27 cellular contexts compared by ENCODE assay signal in genomic region chr20:50390685-50391443, GRCh38.
A peak's percentile ranks its signal among the peaks of the same experiment; 100 is the strongest.
DNase-seq lines count a peak whose midpoint lies in the region; ATAC-seq and TF ChIP-seq lines count a peak whose summit lies in the region.
"Had no signal": no experiment of that assay in that cellular context is flagged by ENCODE, and none has a peak within 500 bp of the region (broad histone marks: within the 10 kb centered on the region; RNA-seq: fewer than 3 reads in every experiment).

No MANE protein-coding gene starts in this region.

- CTCF ChIA-PET in Caco-2 (lab: Charles Lee), result interaction anchor here (0.5 to 1.1 kb wide), 12 partner anchors 9 to 1310 kb away, joined by 3 to 6 read pairs (median 3); no protein-coding TSS in a partner anchor

- H3K4me1 Mint-ChIP-seq in Caco-2 (ENCODE audit: low read depth, unreplicated experiment) (peaks cover 41% of the 10 kb centered on the region), immature natural killer cell (peaks cover 40 to 48% of the 10 kb centered on the region in 2 donors)

- no peaks in the 10 kb centered on the region for H3K27me3 ChIP-seq in Caco-2 (replicated peaks; ENCODE audit: control insufficient read depth, insufficient read depth, low read length)
- no peaks in the 10 kb centered on the region for H3K27me3 ChIP-seq in gastrocnemius medialis
- H3K27me3 ChIP-seq: esophagus squamous epithelium, foreskin keratinocyte had no signal

- H3K27ac ChIP-seq in gastrocnemius medialis, result peak overlapping the region; percentile 93 to 100 (median 96)
- H3K27ac ChIP-seq: esophagus squamous epithelium, foreskin keratinocyte, GM23248, neutrophil had no signal

- H3K9me3 Mint-ChIP-seq in Caco-2 (ENCODE audit: unreplicated experiment) (no peaks in the 10 kb centered on the region), immature natural killer cell (no peaks in the 10 kb centered on the region)
- H3K9me3 Mint-ChIP-seq: activated naive CD8-positive, alpha-beta T cell treated with anti-CD3 and anti-CD28 coated beads, Interleukin-2, amount 10 ng/mL, durations not matched to agents 7 days and 5 days; CD4-positive, CD25-positive, alpha-beta regulatory T cell; memory B cell; T-helper 1 cell treated with Interleukin-12 subunit alpha and Interleukin-12 subunit beta and Interleukin-4 antibody, amounts not matched to agents 30 μg/mL and 1 μg/mL, for 36 hours had no signal

- H3K4me3 ChIP-seq in Caco-2 (ENCODE audit: low read depth, low read length) (no peak overlapping the region), gastrocnemius medialis (no peak overlapping the region)
- H3K4me3 ChIP-seq: esophagus squamous epithelium, GM23248 had no signal

- DNase-seq in Caco-2 (peak in 1 of 2 experiments; percentile 47), SK-MEL-5 (ENCODE audit: low read depth, low spot score) (peak; percentile 14), immature natural killer cell (no peak), gastrocnemius medialis (no peak), AG20443 (ENCODE audit: low spot score) (no peak), D341Med (ENCODE audit: low spot score) (no peak), T-helper 9 cell (no peak), NOMO-1 (lab: John Stamatoyannopoulos, UW; ENCODE audit: unreplicated experiment in 2 of 2) (no peak)
- DNase-seq: activated CD4-positive, alpha-beta T cell treated with anti-CD3 and anti-CD28 coated beads, Interleukin-2, amount 50 U/mL, for 4 hours; activated CD4-positive, CD25-positive, alpha-beta regulatory T cell; activated CD8-positive, alpha-beta memory T cell treated with anti-CD3 and anti-CD28 coated beads, Interleukin-2, amount 10 ng/mL, durations not matched to agents 7 days and 5 days; activated gamma-delta T cell treated with Interleukin-2 at 50 U/mL for 16 hours; activated naive CD8-positive, alpha-beta T cell treated with anti-CD3 and anti-CD28 coated beads, Interleukin-2, amount 10 ng/mL, durations not matched to agents 7 days and 5 days; activated T-cell treated with anti-CD3 and anti-CD28 coated beads, Interleukin-2, amount 50 U/mL, for 48 hours; caudate nucleus; CD4-positive, CD25-positive, alpha-beta regulatory T cell; esophagus squamous epithelium; foreskin keratinocyte; GM23248; NCI-H1048; NCI-H1694; NCI-H446; SK-N-SH; stimulated activated CD4-positive, alpha-beta T cell treated with anti-CD3 and anti-CD28 coated beads, Interleukin-4, amount 100 ng/mL, for 4 hours had no signal

- H3K4me3 Mint-ChIP-seq in Caco-2 (ENCODE audit: unreplicated experiment) (no peak overlapping the region), immature natural killer cell (no peak overlapping the region)
- H3K4me3 Mint-ChIP-seq: activated CD8-positive, alpha-beta memory T cell treated with anti-CD3 and anti-CD28 coated beads, Interleukin-2, amount 10 ng/mL, durations not matched to agents 7 days and 5 days; activated naive CD8-positive, alpha-beta T cell treated with anti-CD3 and anti-CD28 coated beads, Interleukin-2, amount 10 ng/mL, durations not matched to agents 7 days and 5 days; CD4-positive, CD25-positive, alpha-beta regulatory T cell; memory B cell; T-helper 1 cell treated with Interleukin-12 subunit alpha and Interleukin-12 subunit beta and Interleukin-4 antibody, amounts not matched to agents 30 μg/mL and 1 μg/mL, for 36 hours had no signal

- H3K36me3 ChIP-seq in Caco-2 (ENCODE audit: control insufficient read depth, insufficient read depth, low read length) (no peaks in the 10 kb centered on the region), gastrocnemius medialis (no peaks in the 10 kb centered on the region)
- H3K36me3 ChIP-seq: esophagus squamous epithelium, neutrophil had no signal

- H3K27me3 Mint-ChIP-seq in Caco-2 (ENCODE audit: insufficient read depth, unreplicated experiment) (no peaks in the 10 kb centered on the region), immature natural killer cell (ENCODE audit: low read depth in 3 of 3) (peaks cover 9 to 19% (median 16%) of the 10 kb centered on the region in 3 donors)

- H3K36me3 Mint-ChIP-seq in Caco-2 (ENCODE audit: insufficient read depth, unreplicated experiment) (no peaks in the 10 kb centered on the region), immature natural killer cell (peaks cover 0 to 5% (median 0%) of the 10 kb centered on the region in 3 donors)
- H3K36me3 Mint-ChIP-seq: activated CD8-positive, alpha-beta memory T cell treated with anti-CD3 and anti-CD28 coated beads, Interleukin-2, amount 10 ng/mL, durations not matched to agents 7 days and 5 days; activated naive CD8-positive, alpha-beta T cell treated with anti-CD3 and anti-CD28 coated beads, Interleukin-2, amount 10 ng/mL, durations not matched to agents 7 days and 5 days; CD4-positive, CD25-positive, alpha-beta regulatory T cell; memory B cell had no signal

- ATAC-seq in gastrocnemius medialis, result peak in 1 of 2 donors; percentile 18
- ATAC-seq: activated CD8-positive, alpha-beta memory T cell treated with anti-CD3 and anti-CD28 coated beads, Interleukin-2, amount 10 ng/mL, durations not matched to agents 7 days and 5 days; foreskin keratinocyte had no signal

- H3K27ac Mint-ChIP-seq in Caco-2 (ENCODE audit: unreplicated experiment) (peak overlapping the region; percentile 67), immature natural killer cell (peak overlapping the region in 4 of 6 donors; percentile 50 to 83 (median 66))
- H3K27ac Mint-ChIP-seq: activated CD8-positive, alpha-beta memory T cell treated with anti-CD3 and anti-CD28 coated beads, Interleukin-2, amount 10 ng/mL, durations not matched to agents 7 days and 5 days; activated naive CD8-positive, alpha-beta T cell treated with anti-CD3 and anti-CD28 coated beads, Interleukin-2, amount 10 ng/mL, durations not matched to agents 7 days and 5 days; CD4-positive, CD25-positive, alpha-beta regulatory T cell; memory B cell had no signal

- intact Hi-C loops in Caco-2 (cut with micrococcal nuclease; ENCODE audit: unreplicated experiment) (loop anchor here (1.0 kb wide), 1 partner anchor 9 kb away; no protein-coding TSS in a partner anchor), gastrocnemius medialis (cut with DNase I; ENCODE audit: low total_unique reads) (no loop called here)

- no peak for TF ChIP-seq CTCF in Caco-2 (IDR thresholded peaks at IDR 0.05; ENCODE audit: insufficient read depth in 1 of 2, low read depth in 1 of 2, low read length in 1 of 2, severe bottlenecking in 1 of 2, unreplicated experiment in 1 of 2)
- no peak for TF ChIP-seq CTCF in gastrocnemius medialis (IDR thresholded peaks at IDR 0.05 in 4 of 5, conservative IDR thresholded peaks at IDR 0.05 in 1 of 5)

- in situ Hi-C loops in SK-MEL-5 (cut with HindIII; ENCODE audit: low pct_unique_long_range_greater_than_20kb, low sequenced_read_pairs) (no loop called here), gastrocnemius medialis (cut with MboI; ENCODE audit: low sequenced_read_pairs in 4 of 4) (loop anchor here in 1 of 4 donors (25.0 kb wide), 1 partner anchor 104 kb away; no protein-coding TSS in a partner anchor)

- TF ChIP-seq POLR2A in gastrocnemius medialis (IDR thresholded peaks at IDR 0.05), result no peak

- no peaks in the 10 kb centered on the region for H3K9me3 ChIP-seq in Caco-2
- H3K9me3 ChIP-seq in gastrocnemius medialis, result no peaks in the 10 kb centered on the region
- H3K9me3 ChIP-seq: esophagus squamous epithelium, neutrophil, SK-N-SH had no signal

- POLR2A ChIA-PET in Caco-2 (lab: Charles Lee), result interaction anchor here (1.0 kb wide), 1 partner anchor 65 kb away, joined by 3 read pairs; no protein-coding TSS in a partner anchor

- BruUV-seq in Caco-2 (replicated peaks; lab: Mats Ljungman, UMichigan), result no TSS peak

- H3K4me1 ChIP-seq in Caco-2 (peaks cover 55% of the 10 kb centered on the region), gastrocnemius medialis (peaks cover 30 to 35% of the 10 kb centered on the region in 2 donors)
- H3K4me1 ChIP-seq: foreskin keratinocyte had no signal
